16 cellular contexts compared by ENCODE assay signal in the genomic region with DNA sequence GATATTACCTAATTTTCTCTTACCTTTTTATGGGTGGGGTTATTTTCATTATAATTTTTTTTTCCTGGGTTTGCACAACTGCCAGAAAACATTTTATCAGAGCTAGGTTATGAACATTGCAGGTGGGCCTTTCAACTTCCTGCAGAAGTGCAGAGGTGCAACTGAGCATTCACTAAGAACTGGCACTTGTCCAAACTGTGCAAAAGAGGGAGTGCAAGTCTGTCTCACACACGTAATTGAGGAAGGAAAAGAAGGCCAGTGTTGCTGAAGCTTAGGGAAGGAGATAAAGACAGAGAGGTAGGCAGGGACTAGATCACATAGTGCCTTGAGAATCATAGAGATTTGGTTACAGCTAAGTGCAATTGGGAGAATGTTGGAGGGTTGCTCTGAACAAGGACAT. TPM values are rescaled to one million over a fixed set of nuclear protein-coding genes. Genes with fewer than 3 reads are reported as not detected.
DNase-seq lines count a peak whose midpoint lies in the region; ATAC-seq, FAIRE-seq and TF ChIP-seq lines count a peak whose summit lies in the region.
"Had no signal": no experiment of that assay in that cellular context is flagged by ENCODE, and none has a peak within 500 bp of the region (broad histone marks: within the 10 kb centered on the region; RNA-seq: fewer than 3 reads in every experiment).

No MANE protein-coding gene starts in this region.

- BruUV-seq in K562 (replicated peaks; lab: Mats Ljungman, UMichigan), result no TSS peak

- no peaks in the 10 kb centered on the region for H3K9me3 ChIP-seq in K562 (replicated peaks; ENCODE audit: control insufficient read depth, insufficient read depth, low read depth, low read length)
- H3K9me3 ChIP-seq: body of pancreas, testis had no signal

- no peaks in the 10 kb centered on the region for H3K27me3 Mint-ChIP-seq in mesothelial cell of epicardium (ENCODE audit: low read depth)
- H3K27me3 Mint-ChIP-seq: activated CD4-positive, alpha-beta memory T cell treated with anti-CD3 and anti-CD28 coated beads for 36 hours had no signal

- H3K27ac ChIP-seq in K562 (ENCODE audit: extremely low read depth, low read depth, low read length), result no peak overlapping the region
- H3K27ac ChIP-seq: 22Rv1, body of pancreas, testis had no signal

- H3K36me3 ChIP-seq in K562 (ENCODE audit: control insufficient read depth, insufficient read depth, low read length), result no peaks in the 10 kb centered on the region

- no peak overlapping the region for H2AFZ ChIP-seq in K562 (ENCODE audit: low read depth, low read length)

- in situ Hi-C loops in K562 (cut with MboI), result no loop called here

- no peak overlapping the region for H3K4me2 ChIP-seq in K562 (ENCODE audit: insufficient read depth, low read length)

- no peak for ATAC-seq in K562
- no peak for ATAC-seq in GM21723 (IDR thresholded peaks at IDR 0.05; ENCODE audit: unreplicated experiment)
- ATAC-seq: body of pancreas had no signal

- peak; percentile 46 for DNase-seq in DMS53 (lab: John Stamatoyannopoulos, UW)
- DNase-seq in DMS53 treated with DMSO at 0.1 percent for 48 hours (lab: John Stamatoyannopoulos, UW; ENCODE audit: unreplicated experiment), result no peak
- peak; percentile 36 for DNase-seq in NCI-H345 (lab: John Stamatoyannopoulos, UW)
- DNase-seq in K562 (ENCODE audit: extremely low read depth in 1 of 4, low spot score in 3 of 4), result no peak
- peak; percentile 5 for DNase-seq in superior temporal gyrus (ENCODE audit: extremely low spot score)
- DNase-seq in NCI-H526 (lab: John Stamatoyannopoulos, UW), result no peak
- DNase-seq in mesothelial cell of epicardium (ENCODE audit: low spot score in 2 of 2, unreplicated experiment in 2 of 2), result no peak
- DNase-seq: activated CD4-positive, alpha-beta memory T cell treated with anti-CD3 and anti-CD28 coated beads for 36 hours; activated effector memory CD4-positive, alpha-beta T cell treated with Interleukin-2 at 50 U/mL for 16 hours; body of pancreas; NCI-H146; testis had no signal

- no peak for FAIRE-seq in K562 (lab: Jason Lieb, UNC)
- FAIRE-seq: H54 had no signal

- no peak overlapping the region for H3K27ac Mint-ChIP-seq in mesothelial cell of epicardium
- H3K27ac Mint-ChIP-seq: activated CD4-positive, alpha-beta memory T cell treated with anti-CD3 and anti-CD28 coated beads for 36 hours; nephron had no signal

- no peaks in the 10 kb centered on the region for H3K27me3 ChIP-seq in K562 (ENCODE audit: control insufficient read depth in 2 of 2, insufficient read depth in 2 of 2, low read length in 2 of 2)
- H3K27me3 ChIP-seq: body of pancreas, testis had no signal

- no peaks in the 10 kb centered on the region for H3K36me3 Mint-ChIP-seq in mesothelial cell of epicardium
- H3K36me3 Mint-ChIP-seq: activated CD4-positive, alpha-beta memory T cell treated with anti-CD3 and anti-CD28 coated beads for 36 hours had no signal

- no peak for TF ChIP-seq RAD21 in K562 (CRISPR knock-in tag; conservative IDR thresholded peaks at IDR 0.05 in 1 of 2, IDR thresholded peaks at IDR 0.05 in 1 of 2)

- no peaks in the 10 kb centered on the region for H3K9me3 Mint-ChIP-seq in mesothelial cell of epicardium
- H3K9me3 Mint-ChIP-seq: activated CD4-positive, alpha-beta memory T cell treated with anti-CD3 and anti-CD28 coated beads for 36 hours had no signal

- intact Hi-C loops in K562 (cut with micrococcal nuclease), result no loop called here

- H3K4me1 Mint-ChIP-seq in mesothelial cell of epicardium, result peaks cover 12% of the 10 kb centered on the region
- H3K4me1 Mint-ChIP-seq: nephron had no signal

- no peaks in the 10 kb centered on the region for H4K20me1 ChIP-seq in K562 (replicated peaks; ENCODE audit: control insufficient read depth, insufficient read depth, low read length)

- POLR2A ChIA-PET in K562 (lab: Yijun Ruan, JAX), result no interaction called here

- no peak overlapping the region for H3K4me3 Mint-ChIP-seq in mesothelial cell of epicardium
- H3K4me3 Mint-ChIP-seq: activated CD4-positive, alpha-beta memory T cell treated with anti-CD3 and anti-CD28 coated beads for 36 hours; nephron had no signal

- no peak overlapping the region for H3K4me3 ChIP-seq in K562
- H3K4me3 ChIP-seq: body of pancreas, testis had no signal

- TF ChIP-seq EP300 in K562 (IDR thresholded peaks at IDR 0.05; ENCODE audit: low read length), result no peak

- H3K9me1 ChIP-seq in K562 (ENCODE audit: control insufficient read depth, insufficient read depth, low read length), result no peaks in the 10 kb centered on the region

- TF ChIP-seq POLR2A in K562 (conservative IDR thresholded peaks at IDR 0.05), result no peak

- H3K4me1 ChIP-seq in K562 (replicated peaks in 1 of 2; ENCODE audit: control insufficient read depth in 2 of 2, insufficient read depth in 2 of 2, low read length in 2 of 2), result peaks cover 6 to 14% of the 10 kb centered on the region in 2 experiments; a peak in 4 of 5 replicates
- H3K4me1 ChIP-seq: testis had no signal

- no peaks in the 10 kb centered on the region for H3K79me2 ChIP-seq in K562 (ENCODE audit: control insufficient read depth, insufficient read depth, low read length)

- TF ChIP-seq CTCF in K562 (IDR thresholded peaks at IDR 0.05 in 2 of 3, conservative IDR thresholded peaks at IDR 0.05 in 1 of 3; ENCODE audit: insufficient read depth in 2 of 3, low read depth in 1 of 3, low read length in 3 of 3), result no peak
- no peak for TF ChIP-seq CTCF in mesothelial cell of epicardium (IDR thresholded peaks at IDR 0.05; ENCODE audit: unreplicated experiment)

- CTCF ChIA-PET in K562 (lab: Yijun Ruan, JAX; ENCODE audit: low intra/inter-chr PET ratio), result no interaction called here

- WGBS in K562 (ENCODE audit: insufficient coverage, low coverage, missing lambda C conversion rate), result 7% methylated on average over 1 of the region's 1 CpG

- H3K9ac ChIP-seq in K562 (ENCODE audit: insufficient read depth in 1 of 2, low read depth in 2 of 2, low read length in 2 of 2), result no peak overlapping the region

TF ChIP-seq in K562, 482 proteins besides CTCF, POLR2A, EP300 and RAD21:
- TF ChIP-seq NFIC (IDR thresholded peaks at IDR 0.05), result peak; percentile 85
- no peak for TF ChIP-seq TSC22D4 (tag; IDR thresholded peaks at IDR 0.05)

RNA-seq across cellular contexts. Expression of gene AMN1, which starts 14.1 kb away (rescaled TPM):
- 13.1 and 20.6 TPM in 2 replicates for total RNA-seq in K562 (2011; cell fraction: chromatin; rRNA removed; ENCODE audit: low replicate concordance)
- 7.5 and 9.8 TPM in 2 replicates for total RNA-seq in K562 (2011; cell fraction: nucleolus; rRNA removed)
- 12.9 and 18.0 TPM in 2 replicates for total RNA-seq in K562 (2011; cell fraction: nucleoplasm; rRNA removed)
- total RNA-seq in K562 (2014; rRNA removed), result 5.2 and 6.1 TPM in 2 replicates
- 10.3 and 12.4 TPM in 2 replicates for total RNA-seq in K562 (2014; rRNA removed; fragmentation: Illumina TruSeq; extraction: Trizol)
- total RNA-seq in K562 (2015; rRNA removed; fragmentation: Illumina TruSeq; extraction: Trizol), result 7.5 and 7.9 TPM in 2 replicates
- 5.4 and 8.8 TPM in 2 replicates for total RNA-seq in K562 (2021)
- polyA plus RNA-seq in K562 (2011; rRNA removed), result 25.8 and 26.6 TPM in 2 replicates
- 6.7 and 21.0 TPM in 2 replicates for polyA plus RNA-seq in K562 (2011; cell fraction: cytosol; rRNA removed)
- polyA plus RNA-seq in K562 (2011; cell fraction: nucleus; rRNA removed), result 10.9 and 20.0 TPM in 2 replicates
- 6.8 and 13.1 TPM in 2 replicates for polyA plus RNA-seq in K562 (2012)
- polyA plus RNA-seq in K562 (2014; fragmentation: Illumina TruSeq; extraction: Trizol), result 11.4 and 13.3 TPM in 2 replicates
- 10 to 100 TPM; 26.9 to 27.6 TPM for polyA plus RNA-seq in K562 (2014; fragmentation: Nextera tagmentation; extraction: Ambion mirVana)
- polyA plus RNA-seq in K562 (2014; rRNA removed), result 12.8 and 13.0 TPM in 2 replicates
- polyA minus RNA-seq in K562 (2011; rRNA and poly(A)+ RNA removed), result 18.5 and 19.7 TPM in 2 replicates
- 5.2 and 7.9 TPM in 2 replicates for polyA minus RNA-seq in K562 (2011; cell fraction: cytosol; rRNA and poly(A)+ RNA removed)
- 3.0 and 9.9 TPM in 2 replicates for polyA minus RNA-seq in K562 (2011; cell fraction: nucleus; rRNA and poly(A)+ RNA removed)
- total RNA-seq in mesothelial cell of epicardium, result 14.6 to 17.5 TPM (median 15.3 TPM) in 3 replicates

Comparison
In these comparisons a context has a peak if more than half of its experiments do, and no peak if none do; other contexts are left out.
1. DNase-seq: peak in DMS53 (single experiment), NCI-H345 (single experiment) and superior temporal gyrus (single experiment); none in DMS53 treated with DMSO at 0.1 percent for 48 hours (single experiment), K562 (0 of 4), NCI-H526 (0 of 2) and mesothelial cell of epicardium (0 of 2).